ENCODE assay signal across 32 cellular contexts in the genomic region with DNA sequence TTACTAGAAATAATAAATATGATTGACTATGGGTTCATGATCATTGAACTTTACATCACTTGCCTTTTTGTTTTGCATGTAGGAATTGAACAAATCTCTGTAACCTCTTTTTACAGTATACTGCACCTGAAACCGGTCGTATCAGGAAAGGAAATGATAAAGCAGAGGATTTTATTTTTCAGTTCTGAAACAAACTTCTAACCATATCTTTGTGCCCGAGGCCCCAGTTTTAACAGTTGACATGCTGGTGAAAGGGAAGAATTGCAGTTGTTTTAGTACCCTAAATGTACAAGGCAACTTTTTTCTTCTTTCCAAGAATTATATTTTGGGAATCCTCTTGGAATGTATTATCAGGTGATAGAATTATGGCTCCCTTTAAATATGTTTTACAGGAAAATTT. TPM values are rescaled to one million over a fixed set of nuclear protein-coding genes. Genes with fewer than 3 reads are reported as not detected.
"Had no signal": no experiment of that assay in that cellular context is flagged by ENCODE, and none has a peak within 500 bp of the region (broad histone marks: within the 10 kb centered on the region; RNA-seq: fewer than 3 reads in every experiment).

No MANE protein-coding gene starts in this region.

- H3K4me3 Mint-ChIP-seq: memory B cell; naive B cell; natural killer cell treated with Interleukin-12 subunit alpha and Interleukin-12 subunit beta and Interleukin-15 and Interleukin-18, amount 100 ng/mL, for 72 hours; neural crest cell; stimulated activated naive CD8-positive, alpha-beta T cell treated with anti-CD3 and anti-CD28 coated beads, Interleukin-15, amount 100 ng/mL, for 72 hours had no signal

- H3K4me3 ChIP-seq: dorsolateral prefrontal cortex, esophagus muscularis mucosa, gastroesophageal sphincter, heart left ventricle, hepatocyte, lung, mucosa of descending colon, smooth muscle cell, suprapubic skin, transverse colon had no signal

- DNase-seq: dorsolateral prefrontal cortex; effector CD4-positive, alpha-beta T cell; foreskin keratinocyte; heart left ventricle; kidney; mucosa of descending colon; naive B cell; stimulated activated CD4-positive, alpha-beta T cell treated with anti-CD3 and anti-CD28 coated beads, Interleukin-12 subunit alpha, Interleukin-12 subunit beta, amount 100 ng/mL, for 4 hours; stimulated activated CD4-positive, alpha-beta T cell treated with anti-CD3 and anti-CD28 coated beads, Interleukin-1b, Interleukin-23, amount 100 ng/mL, for 48 hours; stimulated activated CD4-positive, alpha-beta T cell treated with anti-CD3 and anti-CD28 coated beads, Interleukin-4, amount 100 ng/mL, for 1 hour; stimulated activated CD8-positive, alpha-beta memory T cell treated with anti-CD3 and anti-CD28 coated beads, Interleukin-4, amount 100 ng/mL, for 48 hours; stimulated activated naive CD4-positive, alpha-beta T cell; stimulated activated naive CD8-positive, alpha-beta T cell treated with anti-CD3 and anti-CD28 coated beads, Interleukin-15, amount 100 ng/mL, for 72 hours; transverse colon had no signal

- H3K9me3 Mint-ChIP-seq: memory B cell; naive B cell; natural killer cell treated with Interleukin-12 subunit alpha and Interleukin-12 subunit beta and Interleukin-15 and Interleukin-18, amount 100 ng/mL, for 72 hours; neural crest cell; stimulated activated naive CD8-positive, alpha-beta T cell treated with anti-CD3 and anti-CD28 coated beads, Interleukin-15, amount 100 ng/mL, for 72 hours had no signal

- H3K27me3 ChIP-seq: dorsolateral prefrontal cortex, esophagus muscularis mucosa, foreskin keratinocyte, gastroesophageal sphincter, heart left ventricle, hepatocyte, neutrophil, suprapubic skin, transverse colon had no signal

- H3K27me3 Mint-ChIP-seq: memory B cell; naive B cell; natural killer cell treated with Interleukin-12 subunit alpha and Interleukin-12 subunit beta and Interleukin-15 and Interleukin-18, amount 100 ng/mL, for 72 hours; progenitor cell of endocrine pancreas; stimulated activated naive CD8-positive, alpha-beta T cell treated with anti-CD3 and anti-CD28 coated beads, Interleukin-15, amount 100 ng/mL, for 72 hours had no signal

- ATAC-seq: foreskin keratinocyte; gastroesophageal sphincter; heart left ventricle; left lobe of liver; mucosa of descending colon; natural killer cell treated with Interleukin-12 subunit alpha and Interleukin-12 subunit beta and Interleukin-15 and Interleukin-18, amount 100 ng/mL, for 72 hours; sciatic nerve; stimulated activated naive CD8-positive, alpha-beta T cell treated with anti-CD3 and anti-CD28 coated beads, Interleukin-15, amount 100 ng/mL, for 72 hours had no signal

- H3K9me3 ChIP-seq: esophagus muscularis mucosa, gastroesophageal sphincter, heart left ventricle, mucosa of descending colon, neutrophil, suprapubic skin, transverse colon had no signal

- H3K4me1 ChIP-seq: esophagus muscularis mucosa, foreskin keratinocyte, gastroesophageal sphincter, heart left ventricle, parathyroid adenoma, suprapubic skin, transverse colon had no signal

- H3K27ac Mint-ChIP-seq: memory B cell; natural killer cell treated with Interleukin-12 subunit alpha and Interleukin-12 subunit beta and Interleukin-15 and Interleukin-18, amount 100 ng/mL, for 72 hours; progenitor cell of endocrine pancreas; stimulated activated naive CD8-positive, alpha-beta T cell treated with anti-CD3 and anti-CD28 coated beads, Interleukin-15, amount 100 ng/mL, for 72 hours had no signal

- FAIRE-seq: colon, endothelial cell of umbilical vein, kidney had no signal

- H3K27ac ChIP-seq: dorsolateral prefrontal cortex, esophagus muscularis mucosa, foreskin keratinocyte, gastroesophageal sphincter, heart left ventricle, hepatocyte, neutrophil, parathyroid adenoma, suprapubic skin, transverse colon had no signal

- H3K4me1 Mint-ChIP-seq: stimulated activated naive CD8-positive, alpha-beta T cell treated with anti-CD3 and anti-CD28 coated beads, Interleukin-15, amount 100 ng/mL, for 72 hours had no signal

- H3K36me3 ChIP-seq: gastroesophageal sphincter, neutrophil, suprapubic skin, transverse colon had no signal

RNA-seq across cellular contexts. Expression of a gene that starts 59.8 kb away (rescaled TPM):
- total RNA-seq: endothelial cell of umbilical vein; epithelial cell of proximal tubule; esophagus muscularis mucosa; foreskin keratinocyte; gastroesophageal sphincter; heart left ventricle; hepatocyte; left lobe of liver; lung; natural killer cell treated with Interleukin-12 subunit alpha and Interleukin-12 subunit beta and Interleukin-15 and Interleukin-18, amount 100 ng/mL, for 72 hours; sciatic nerve; suprapubic skin; transverse colon; ureter had no signal
